ENCODE assay signal across 8 cellular contexts in genomic region chr17:64790226-64790625, GRCh38.
DNase-seq lines count a peak whose midpoint lies in the region; ATAC-seq and TF ChIP-seq lines count a peak whose summit lies in the region.
"Not testable (repeated sequence)": the region's sequence is repeated elsewhere in the genome, so short reads cannot be mapped to it uniquely, and the experiment has no call there.

No MANE protein-coding gene starts in this region.

- not testable (repeated sequence) for H3K4me3 ChIP-seq in BLaER1, spleen, suprapubic skin

- H3K27ac Mint-ChIP-seq in activated T-cell treated with anti-CD3 and anti-CD28 coated beads, Interleukin-2, amount 50 U/mL, for 24 hours: not testable (repeated sequence)

- not testable (repeated sequence) for H3K9me3 ChIP-seq in BLaER1, spleen, suprapubic skin

- not testable (repeated sequence) for H3K27me3 ChIP-seq in BLaER1; spleen (replicated peaks in 1 of 7); suprapubic skin

- CTCF ChIA-PET in RWPE1 (lab: Yijun Ruan, JAX): not testable (repeated sequence)

- H3K27ac ChIP-seq in BLaER1, spleen, suprapubic skin: not testable (repeated sequence)
- peak overlapping the region; percentile 91 for H3K27ac ChIP-seq in RWPE1

- H3K4me1 ChIP-seq in BLaER1: peaks cover 77% of the 10 kb centered on the region
- peaks cover 0 to 36% (median 11%) of the 10 kb centered on the region in 6 donors for H3K4me1 ChIP-seq in spleen
- H3K4me1 ChIP-seq in suprapubic skin: peaks cover 48% of the 10 kb centered on the region

- H3K4me3 Mint-ChIP-seq in activated T-cell treated with anti-CD3 and anti-CD28 coated beads, Interleukin-2, amount 50 U/mL, for 24 hours: not testable (repeated sequence)

- H3K4me1 Mint-ChIP-seq in activated T-cell treated with anti-CD3 and anti-CD28 coated beads, Interleukin-2, amount 50 U/mL, for 24 hours (ENCODE audit: low read depth): peaks cover 14% of the 10 kb centered on the region

- H3K9ac ChIP-seq in BLaER1: not testable (repeated sequence)

- 91 to 100% (median 94%) methylated on average over 2 to 5 of the region's 5 CpGs for WGBS in spleen, 5 donors
- 100% methylated on average over 2 of the region's 5 CpGs for WGBS in suprapubic skin

- H3K27me3 Mint-ChIP-seq in activated T-cell treated with anti-CD3 and anti-CD28 coated beads, Interleukin-2, amount 50 U/mL, for 24 hours: not testable (repeated sequence)

- TF ChIP-seq POLR2A in spleen (IDR thresholded peaks at IDR 0.05); suprapubic skin (IDR thresholded peaks at IDR 0.05): not testable (repeated sequence)

- H3K36me3 ChIP-seq in BLaER1 (peaks cover 20% of the 10 kb centered on the region), spleen (peaks cover 0 to 93% (median 26%) of the 10 kb centered on the region in 6 donors), suprapubic skin (peaks cover 43% of the 10 kb centered on the region)

- not testable (repeated sequence) for ATAC-seq in sciatic nerve

- H3K36me3 Mint-ChIP-seq in activated T-cell treated with anti-CD3 and anti-CD28 coated beads, Interleukin-2, amount 50 U/mL, for 24 hours (ENCODE audit: low read depth): peaks cover 45% of the 10 kb centered on the region

- not testable (repeated sequence) for TF ChIP-seq EP300 in suprapubic skin (IDR thresholded peaks at IDR 0.05)

- not testable (repeated sequence) for H4K20me1 ChIP-seq in BLaER1

- H3K9me3 Mint-ChIP-seq in activated T-cell treated with anti-CD3 and anti-CD28 coated beads, Interleukin-2, amount 50 U/mL, for 24 hours: not testable (repeated sequence)

- DNase-seq in RWPE1 (ENCODE audit: low spot score): not testable (repeated sequence)
- DNase-seq in activated T-cell treated with anti-CD3 and anti-CD28 coated beads, Interleukin-2, amount 50 U/mL, for 24 hours: peak; percentile 15
- DNase-seq in activated effector memory CD4-positive, alpha-beta T cell treated with anti-CD3 and anti-CD28 coated beads, Interleukin-2, amount 50 U/mL, for 16 hours: peak; percentile 14
- DNase-seq in cardiac septum (ENCODE audit: low spot score) (peak; percentile 35), sciatic nerve (ENCODE audit: low spot score) (peak; percentile 7), spleen (peak; percentile 43), suprapubic skin (ENCODE audit: low spot score in 2 of 2) (peak; percentile 49 to 55)

- not testable (repeated sequence) for TF ChIP-seq CTCF in RWPE1 (conservative IDR thresholded peaks at IDR 0.05; ENCODE audit: low read depth); spleen (IDR thresholded peaks at IDR 0.05 in 8 of 11, conservative IDR thresholded peaks at IDR 0.05 in 3 of 11); suprapubic skin (IDR thresholded peaks at IDR 0.05)

- H3K4me2 ChIP-seq in BLaER1: 0 out of 2 replicates have a peak overlapping the region, but pooled peaks have one; percentile 73

- POLR2A ChIA-PET in RWPE1 (lab: Yijun Ruan, JAX; ENCODE audit: low non-redundant PET): not testable (repeated sequence)

- intact Hi-C loops in cardiac septum (cut with DNase I); sciatic nerve (cut with DNase I); spleen (cut with DNase I; ENCODE audit: low total_unique reads): not testable (repeated sequence)
